Comparison of ENCODE assay signal across 9 cellular contexts in the genomic region with DNA sequence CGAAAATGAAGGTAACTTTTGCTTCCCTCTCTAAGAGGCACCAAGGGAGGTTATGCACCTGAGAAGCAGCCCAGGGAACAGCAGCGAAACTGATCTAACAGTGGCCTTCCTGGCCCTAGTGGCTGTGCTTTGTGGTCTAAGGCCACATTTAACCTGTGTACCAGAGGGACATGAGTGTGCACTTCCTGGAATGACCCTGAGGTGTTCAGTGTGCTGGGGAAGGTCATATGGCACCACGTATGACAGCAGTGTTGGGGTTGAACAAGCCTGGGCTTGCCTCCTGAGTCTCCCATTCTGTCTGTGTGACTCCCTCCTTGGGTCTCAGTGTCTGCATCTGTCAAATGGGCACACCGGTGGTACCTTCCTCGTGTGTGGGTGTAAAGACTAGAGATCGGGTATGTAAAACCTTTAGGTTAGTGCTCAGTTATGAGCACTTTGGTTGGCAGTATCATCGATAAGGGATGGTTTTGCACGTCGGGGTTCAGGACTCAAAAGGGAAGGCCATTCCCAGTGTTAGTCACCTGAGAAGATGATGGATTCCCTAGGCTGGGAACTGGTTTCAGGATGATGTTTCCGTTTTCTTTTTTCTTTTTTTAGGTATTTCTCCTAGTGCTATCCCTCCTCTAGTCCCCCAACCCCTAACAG. TPM values are rescaled to one million over a fixed set of nuclear protein-coding genes. Genes with fewer than 3 reads are reported as not detected.
DNase-seq lines count a peak whose midpoint lies in the region; ATAC-seq and TF ChIP-seq lines count a peak whose summit lies in the region.
"Had no signal": no experiment of that assay in that cellular context is flagged by ENCODE, and none has a peak within 500 bp of the region (broad histone marks: within the 10 kb centered on the region; RNA-seq: fewer than 3 reads in every experiment).

No MANE protein-coding gene starts in this region.

- 88% methylated on average over 10 of the region's 10 CpGs for WGBS in esophagus muscularis mucosa

- peak overlapping the region in 1 of 11 experiments; percentile 18; a peak in 1 of 22 replicates for H3K9ac ChIP-seq in BLaER1 treated with 17β-estradiol and CSF1 and Interleukin-3, amounts not matched to agents 10 nM and 100 nM

- no peak for TF ChIP-seq EP300 in esophagus muscularis mucosa (IDR thresholded peaks at IDR 0.05)

- DNase-seq in epidermal melanocyte (ENCODE audit: insufficient read length, low spot score) (no peak), Ammon's horn (ENCODE audit: low spot score) (no peak), NOMO-1 treated with dmso at 0.1 percent for 144 hours (lab: John Stamatoyannopoulos, UW; ENCODE audit: unreplicated experiment) (no peak), esophagus muscularis mucosa (ENCODE audit: extremely low spot score) (no peak)

- H3K4me2 ChIP-seq in BLaER1 treated with 17β-estradiol and CSF1 and Interleukin-3, amounts not matched to agents 10 nM and 100 nM, result peak overlapping the region; percentile 15 to 82 (median 66); a peak in 19 of 22 replicates

- H3K27me3 ChIP-seq in BLaER1 treated with 17β-estradiol and CSF1 and Interleukin-3, amounts not matched to agents 10 nM and 100 nM, result no peaks in the 10 kb centered on the region
- no peaks in the 10 kb centered on the region for H3K27me3 ChIP-seq in esophagus muscularis mucosa

- H4K20me1 ChIP-seq in BLaER1 treated with 17β-estradiol and CSF1 and Interleukin-3, amounts not matched to agents 10 nM and 100 nM, result peaks cover 0 to 82% (median 8%) of the 10 kb centered on the region in 11 experiments; a peak in 10 of 22 replicates

- intact Hi-C loops in esophagus muscularis mucosa (cut with DNase I), result no loop called here

- TF ChIP-seq CTCF in esophagus muscularis mucosa (IDR thresholded peaks at IDR 0.05), result no peak

- peak overlapping the region in 3 of 11 experiments; percentile 14 to 37 (median 32); a peak in 4 of 22 replicates for H3K27ac ChIP-seq in BLaER1 treated with 17β-estradiol and CSF1 and Interleukin-3, amounts not matched to agents 10 nM and 100 nM
- no peak overlapping the region for H3K27ac ChIP-seq in esophagus muscularis mucosa (replicated peaks in 1 of 4)

- H3K9me3 ChIP-seq in BLaER1 treated with 17β-estradiol and CSF1 and Interleukin-3, amounts not matched to agents 10 nM and 100 nM (replicated peaks in 1 of 11), result peaks cover 0 to 12% (median 0%) of the 10 kb centered on the region in 11 experiments; a peak in 3 of 22 replicates
- H3K9me3 ChIP-seq in esophagus muscularis mucosa, result peaks cover 0 to 10% (median 0%) of the 10 kb centered on the region in 4 donors

- TF ChIP-seq POLR2A in Raji (IDR thresholded peaks at IDR 0.05; ENCODE audit: insufficient read depth, low read depth, low read length) (peak; percentile 46; the same call in 1 of the 2 replicates), esophagus muscularis mucosa (IDR thresholded peaks at IDR 0.05; ENCODE audit: low read depth) (no peak)

- peaks cover 64 to 81% (median 78%) of the 10 kb centered on the region in 10 experiments for H3K4me1 ChIP-seq in BLaER1 treated with 17β-estradiol and CSF1 and Interleukin-3, amounts not matched to agents 10 nM and 100 nM
- H3K4me1 ChIP-seq in esophagus muscularis mucosa, result no peaks in the 10 kb centered on the region

- ATAC-seq in GM19025 (IDR thresholded peaks at IDR 0.05; ENCODE audit: low read depth, unreplicated experiment) (peak; percentile 43), HG02938 (IDR thresholded peaks at IDR 0.05; ENCODE audit: unreplicated experiment) (peak; percentile 26)
- ATAC-seq: Right ventricle myocardium inferior had no signal

- no peak overlapping the region for H3K4me3 ChIP-seq in BLaER1 treated with 17β-estradiol and CSF1 and Interleukin-3, amounts not matched to agents 10 nM and 100 nM
- H3K4me3 ChIP-seq in esophagus muscularis mucosa, result no peak overlapping the region

- peaks cover 0 to 23% (median 8%) of the 10 kb centered on the region in 11 experiments; a peak in 12 of 22 replicates for H3K36me3 ChIP-seq in BLaER1 treated with 17β-estradiol and CSF1 and Interleukin-3, amounts not matched to agents 10 nM and 100 nM
- no peaks in the 10 kb centered on the region for H3K36me3 ChIP-seq in esophagus muscularis mucosa

RNA-seq across cellular contexts. Expression of a gene that starts 31.9 kb away (rescaled TPM):
- 10 to 100 TPM in 2 of 4 donors, 1 to 10 TPM in 2; 7.1 to 11.3 (median 9.9) TPM for total RNA-seq in esophagus muscularis mucosa
